7 cellular contexts compared by ENCODE assay signal in genomic region chr7:1838544-1838872, GRCh38.
A peak's percentile ranks its signal among the peaks of the same experiment; 100 is the strongest.
DNase-seq lines count a peak whose midpoint lies in the region; ATAC-seq, FAIRE-seq and TF ChIP-seq lines count a peak whose summit lies in the region.
"Not testable (repeated sequence)": the region's sequence is repeated elsewhere in the genome, so short reads cannot be mapped to it uniquely, and the experiment has no call there.

No MANE protein-coding gene starts in this region.

- WGBS in endodermal cell (ENCODE audit: insufficient coverage in 1 of 2, insufficient read length in 1 of 2), 2 experiments, result 87 to 91% methylated on average over 7 to 13 of the region's 13 CpGs
- 96% methylated on average over 8 of the region's 13 CpGs for WGBS in right lobe of liver (ENCODE audit: insufficient coverage, low coverage, low lambda C conversion rate, missing lambda C conversion rate)

- not testable (repeated sequence) for H3K27ac ChIP-seq in BLaER1; endodermal cell (ENCODE audit: low read depth, low read length); right lobe of liver; osteoblast (ENCODE audit: low read depth, low read length)

- H3K9me3 ChIP-seq in BLaER1, result peaks cover 26% of the 10 kb centered on the region
- H3K9me3 ChIP-seq in endodermal cell (ENCODE audit: control insufficient read depth, low read length); right lobe of liver; osteoblast (ENCODE audit: low read depth, low read length): not testable (repeated sequence)

- TF ChIP-seq POLR2A in right lobe of liver (IDR thresholded peaks at IDR 0.05), result not testable (repeated sequence)

- FAIRE-seq in HTR-8/SVneo (lab: Jason Lieb, UNC) (peak; percentile 88), urothelium cell line (lab: Jason Lieb, UNC) (peak; percentile 99)

- H3K4me2 ChIP-seq in BLaER1, result peak overlapping the region; percentile 36
- not testable (repeated sequence) for H3K4me2 ChIP-seq in osteoblast (ENCODE audit: insufficient read depth, low read length)

- H3K4me1 ChIP-seq in BLaER1 (peaks cover 47% of the 10 kb centered on the region), right lobe of liver (peaks cover 0 to 13% (median 6%) of the 10 kb centered on the region in 4 donors)
- not testable (repeated sequence) for H3K4me1 ChIP-seq in endodermal cell (ENCODE audit: control insufficient read depth, insufficient read depth, low read length); osteoblast (ENCODE audit: insufficient read depth, low read length)

- peak overlapping the region; percentile 65 for H3K27ac Mint-ChIP-seq in WTC11
- not testable (repeated sequence) for H3K27ac Mint-ChIP-seq in endodermal cell

- not testable (repeated sequence) for H3K4me3 ChIP-seq in BLaER1; endodermal cell (ENCODE audit: low read length); right lobe of liver; osteoblast (ENCODE audit: insufficient read depth, low read length)

- not testable (repeated sequence) for DNase-seq in HTR-8/SVneo (ENCODE audit: insufficient read length, low spot score); urothelium cell line (ENCODE audit: low spot score)
- DNase-seq in WTC11 (ENCODE audit: low spot score) (peak; percentile 8), endodermal cell (peak; percentile 25), right lobe of liver (peak in 2 of 3 donors; percentile 13 to 33), osteoblast (ENCODE audit: insufficient read length, low spot score, missing footprints) (peak; percentile 39)

- not testable (repeated sequence) for H3K27me3 Mint-ChIP-seq in WTC11 (ENCODE audit: low read depth); endodermal cell (ENCODE audit: insufficient read depth)

- H3K9ac ChIP-seq in BLaER1; endodermal cell (ENCODE audit: extremely low read depth, low read length, poor library complexity, severe bottlenecking): not testable (repeated sequence)

- H3K4me3 Mint-ChIP-seq in WTC11, endodermal cell: not testable (repeated sequence)

- CTCF ChIA-PET in WTC11 (lab: Charles Lee), result interaction anchor here (0.8 to 1.3 kb wide), 2 partner anchors 25 to 45 kb away, joined by 3 to 5 read pairs; no protein-coding TSS in a partner anchor

- peaks cover 17% of the 10 kb centered on the region for H3K36me3 ChIP-seq in BLaER1
- not testable (repeated sequence) for H3K36me3 ChIP-seq in endodermal cell (ENCODE audit: control insufficient read depth, insufficient read depth, low read length); right lobe of liver; osteoblast (ENCODE audit: insufficient read depth, low read length)

- peaks cover 10% of the 10 kb centered on the region for H3K9me3 Mint-ChIP-seq in WTC11
- H3K9me3 Mint-ChIP-seq in endodermal cell, result peaks cover 15% of the 10 kb centered on the region

- H3K79me2 ChIP-seq in osteoblast (ENCODE audit: insufficient read depth, low read length), result not testable (repeated sequence)

- intact Hi-C loops in right lobe of liver (cut with DNase I), result not testable (repeated sequence)

- POLR2A ChIA-PET in WTC11 (lab: Charles Lee), result not testable (repeated sequence)

- ATAC-seq in WTC11, right lobe of liver: not testable (repeated sequence)

- H2AFZ ChIP-seq in osteoblast (ENCODE audit: low read length), result not testable (repeated sequence)

- H4K20me1 ChIP-seq in BLaER1, result peaks cover 63% of the 10 kb centered on the region
- H4K20me1 ChIP-seq in osteoblast (ENCODE audit: insufficient read depth, low read length), result not testable (repeated sequence)

- not testable (repeated sequence) for H3K27me3 ChIP-seq in BLaER1; endodermal cell (ENCODE audit: control insufficient read depth, insufficient read depth, low read length, poor library complexity, severe bottlenecking); right lobe of liver; osteoblast (ENCODE audit: insufficient read depth, low read length)

- H3K4me1 Mint-ChIP-seq in WTC11, endodermal cell: not testable (repeated sequence)

- not testable (repeated sequence) for TF ChIP-seq CTCF in WTC11 (IDR thresholded peaks at IDR 0.05); endodermal cell (conservative IDR thresholded peaks at IDR 0.05); right lobe of liver (IDR thresholded peaks at IDR 0.05); osteoblast (IDR thresholded peaks at IDR 0.05; ENCODE audit: extremely low read depth, low read depth, low read length)

- not testable (repeated sequence) for H3K36me3 Mint-ChIP-seq in WTC11
- peaks cover 17% of the 10 kb centered on the region for H3K36me3 Mint-ChIP-seq in endodermal cell (ENCODE audit: low read depth)
